ENCODE assay signal across 19 cellular contexts in the genomic region with DNA sequence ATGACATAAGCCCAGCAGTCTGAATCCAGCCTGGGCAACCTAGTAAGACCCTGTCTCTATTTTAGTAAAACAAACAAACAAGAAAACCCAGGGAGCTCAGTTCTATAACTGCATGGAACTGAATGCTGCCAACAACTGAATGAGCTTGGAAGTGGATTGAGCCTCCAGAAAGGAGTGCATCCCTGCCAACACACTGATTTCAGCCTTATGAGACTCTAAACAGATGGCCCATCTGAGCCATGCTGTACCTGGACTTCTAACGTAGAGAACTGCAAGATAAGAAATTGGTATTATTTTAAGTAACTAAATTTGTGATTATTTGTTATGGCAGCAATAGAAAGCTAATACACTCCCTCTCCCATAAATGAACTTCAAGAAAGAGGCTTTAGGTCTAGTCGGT.
A peak's percentile ranks its signal among the peaks of the same experiment; 100 is the strongest.
DNase-seq lines count a peak whose midpoint lies in the region; ATAC-seq, FAIRE-seq and TF ChIP-seq lines count a peak whose summit lies in the region.
"Had no signal": no experiment of that assay in that cellular context is flagged by ENCODE, and none has a peak within 500 bp of the region (broad histone marks: within the 10 kb centered on the region; RNA-seq: fewer than 3 reads in every experiment).

No MANE protein-coding gene starts in this region.

- no peaks in the 10 kb centered on the region for H3K79me2 ChIP-seq in HepG2 (ENCODE audit: insufficient read depth, low read length)

- CTCF ChIA-PET in HepG2 (lab: Yijun Ruan, JAX; ENCODE audit: low intra/inter-chr PET ratio, low total read pairs): no interaction called here

- H3K36me3 ChIP-seq in HepG2 (replicated peaks in 1 of 2; ENCODE audit: control insufficient read depth in 1 of 2, insufficient read depth in 2 of 2, low read length in 2 of 2) (no peaks in the 10 kb centered on the region), mucosa of descending colon (ENCODE audit: low read depth) (no peaks in the 10 kb centered on the region)
- H3K36me3 ChIP-seq: BE2C had no signal

- no peak for ATAC-seq in HepG2
- ATAC-seq in stimulated activated memory B cell treated with anti-CD40 and anti-IgM and Interleukin-4, amounts not matched to agents 10 μg/mL and 1 μg/mL and 100 μg/mL, for 72 hours: no peak
- ATAC-seq in mucosa of descending colon: no peak

- no peak overlapping the region for H2AFZ ChIP-seq in HepG2 (ENCODE audit: low read length)
- H2AFZ ChIP-seq: GM23248 had no signal

- BruUV-seq in HepG2 (replicated peaks; lab: Mats Ljungman, UMichigan): no TSS peak

- H4K20me1 ChIP-seq in HepG2 (ENCODE audit: insufficient read depth, low read length): no peaks in the 10 kb centered on the region

- H3K9ac ChIP-seq in HepG2 (ENCODE audit: insufficient read depth, low read depth, low read length): no peak overlapping the region
- H3K9ac ChIP-seq: GM23248 had no signal

- H3K4me2 ChIP-seq in HepG2 (ENCODE audit: low read depth, low read length): no peak overlapping the region

- no peak for TF ChIP-seq RAD21 in HepG2 (CRISPR knock-in tag; IDR thresholded peaks at IDR 0.05)

- no peak overlapping the region for H3K27ac ChIP-seq in HepG2 (ENCODE audit: extremely low read length, insufficient read depth, low read length)
- H3K27ac ChIP-seq: GM23248 had no signal

- H3K4me1 ChIP-seq in HepG2 (ENCODE audit: insufficient read depth, low read length) (peaks cover 23% of the 10 kb centered on the region), mucosa of descending colon (ENCODE audit: low read depth) (no peaks in the 10 kb centered on the region)
- H3K4me1 ChIP-seq: BE2C had no signal

- H3K36me3 Mint-ChIP-seq in nephron (ENCODE audit: low read depth): no peaks in the 10 kb centered on the region
- no peaks in the 10 kb centered on the region for H3K36me3 Mint-ChIP-seq in stimulated activated memory B cell treated with anti-CD40 and anti-IgM and Interleukin-4, amounts not matched to agents 10 μg/mL and 1 μg/mL and 100 μg/mL, for 72 hours
- H3K36me3 Mint-ChIP-seq: CD4-positive, CD25-positive, alpha-beta regulatory T cell; CD8-positive, alpha-beta memory T cell had no signal

- H3K27me3 ChIP-seq in HepG2 (ENCODE audit: control insufficient read depth in 1 of 2, insufficient read depth in 2 of 2, low read length in 2 of 2): peaks cover 1 to 11% of the 10 kb centered on the region in 2 experiments; a peak in 2 of 5 replicates

- FAIRE-seq in HepG2 (lab: Jason Lieb, UNC): no peak
- FAIRE-seq: A204.1, GM12892, GM18507, H54 had no signal

- H3K9me3 Mint-ChIP-seq in nephron: peaks cover 7% of the 10 kb centered on the region
- H3K9me3 Mint-ChIP-seq in stimulated activated memory B cell treated with anti-CD40 and anti-IgM and Interleukin-4, amounts not matched to agents 10 μg/mL and 1 μg/mL and 100 μg/mL, for 72 hours: no peaks in the 10 kb centered on the region
- H3K9me3 Mint-ChIP-seq: CD8-positive, alpha-beta memory T cell had no signal

- in situ Hi-C loops in HepG2 (cut with HindIII; ENCODE audit: extremely low pct_ligation_motif_present, low pct_unique_long_range_greater_than_20kb): no loop called here

- H3K4me3 ChIP-seq in HepG2 (replicated peaks in 1 of 3; ENCODE audit: insufficient read depth in 1 of 3, low read depth in 2 of 3, low read length in 3 of 3) (no peak overlapping the region), mucosa of descending colon (no peak overlapping the region)
- H3K4me3 ChIP-seq: GM23248 had no signal

- peaks cover 51% of the 10 kb centered on the region for H3K4me1 Mint-ChIP-seq in nephron
- peaks cover 1% of the 10 kb centered on the region for H3K4me1 Mint-ChIP-seq in stimulated activated memory B cell treated with anti-CD40 and anti-IgM and Interleukin-4, amounts not matched to agents 10 μg/mL and 1 μg/mL and 100 μg/mL, for 72 hours
- H3K4me1 Mint-ChIP-seq: CD4-positive, CD25-positive, alpha-beta regulatory T cell; CD8-positive, alpha-beta memory T cell had no signal

- H3K9me3 ChIP-seq in HepG2 (ENCODE audit: low read length): no peaks in the 10 kb centered on the region
- H3K9me3 ChIP-seq in mucosa of descending colon: no peaks in the 10 kb centered on the region
- H3K9me3 ChIP-seq: BE2C had no signal

- TF ChIP-seq POLR2A in HepG2 (IDR thresholded peaks at IDR 0.05; ENCODE audit: insufficient read depth in 1 of 2, low read depth in 2 of 2, low read length in 2 of 2): no peak

- TF ChIP-seq EP300 in HepG2 (IDR thresholded peaks at IDR 0.05; ENCODE audit: low read depth in 2 of 2, low read length in 2 of 2) (no peak), HepG2 (CRISPR knock-in tag; IDR thresholded peaks at IDR 0.05; ENCODE audit: borderline replicate concordance) (no peak)

- intact Hi-C loops in HepG2 (cut with micrococcal nuclease; ENCODE audit: unreplicated experiment): no loop called here
- intact Hi-C loops in mucosa of descending colon (cut with DNase I, micrococcal nuclease): no loop called here

- POLR2A ChIA-PET in HepG2 (lab: Yijun Ruan, JAX): no interaction called here

- DNase-seq in NCI-H446 (lab: John Stamatoyannopoulos, UW) (peak; percentile 56 to 90), cerebellar cortex (ENCODE audit: low spot score) (peak; percentile 85), HepG2 (ENCODE audit: low spot score) (no peak), mucosa of descending colon (no peak)
- DNase-seq: ACHN; BE2C; CD4-positive, CD25-positive, alpha-beta regulatory T cell; CD8-positive, alpha-beta memory T cell; COR-L47; DMS 273 treated with DMSO at 0.1 percent for 48 hours; GDM1; GM23248; HCEC 1CT had no signal

- no peak for TF ChIP-seq CTCF in nephron (IDR thresholded peaks at IDR 0.05; ENCODE audit: unreplicated experiment in 3 of 3)
- no peak for TF ChIP-seq CTCF in HepG2 (CRISPR knock-in tag; IDR thresholded peaks at IDR 0.05)
- no peak for TF ChIP-seq CTCF in mucosa of descending colon (IDR thresholded peaks at IDR 0.05)

- WGBS in HepG2 (ENCODE audit: low lambda C conversion rate): 63% methylated on average over 2 of the region's 2 CpGs

- H3K4me3 Mint-ChIP-seq in nephron: no peak overlapping the region
- H3K4me3 Mint-ChIP-seq in stimulated activated memory B cell treated with anti-CD40 and anti-IgM and Interleukin-4, amounts not matched to agents 10 μg/mL and 1 μg/mL and 100 μg/mL, for 72 hours: no peak overlapping the region
- H3K4me3 Mint-ChIP-seq: CD4-positive, CD25-positive, alpha-beta regulatory T cell; CD8-positive, alpha-beta memory T cell had no signal

- H3K27me3 Mint-ChIP-seq in nephron (ENCODE audit: low read depth): no peaks in the 10 kb centered on the region
- H3K27me3 Mint-ChIP-seq in stimulated activated memory B cell treated with anti-CD40 and anti-IgM and Interleukin-4, amounts not matched to agents 10 μg/mL and 1 μg/mL and 100 μg/mL, for 72 hours: peaks cover 27% of the 10 kb centered on the region

- H3K27ac Mint-ChIP-seq in nephron: peak overlapping the region in 2 of 3 experiments; percentile 55 to 98
- no peak overlapping the region for H3K27ac Mint-ChIP-seq in stimulated activated memory B cell treated with anti-CD40 and anti-IgM and Interleukin-4, amounts not matched to agents 10 μg/mL and 1 μg/mL and 100 μg/mL, for 72 hours
- H3K27ac Mint-ChIP-seq: CD4-positive, CD25-positive, alpha-beta regulatory T cell; CD8-positive, alpha-beta memory T cell had no signal

TF ChIP-seq in HepG2, 621 proteins besides CTCF, POLR2A, EP300 and RAD21:
- TF ChIP-seq RNF2 (conservative IDR thresholded peaks at IDR 0.05; ENCODE audit: low read depth): no peak
- no peak for TF ChIP-seq TEAD3 (CRISPR knock-in tag; optimal IDR thresholded peaks at IDR 0.05; ENCODE audit: borderline replicate concordance)
- TF ChIP-seq MBNL3 (CRISPR knock-in tag; conservative IDR thresholded peaks at IDR 0.05): no peak
- TF ChIP-seq, protein P1, sequence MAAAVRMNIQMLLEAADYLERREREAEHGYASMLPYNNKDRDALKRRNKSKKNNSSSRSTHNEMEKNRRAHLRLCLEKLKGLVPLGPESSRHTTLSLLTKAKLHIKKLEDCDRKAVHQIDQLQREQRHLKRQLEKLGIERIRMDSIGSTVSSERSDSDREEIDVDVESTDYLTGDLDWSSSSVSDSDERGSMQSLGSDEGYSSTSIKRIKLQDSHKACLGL (CRISPR knock-in tag; IDR thresholded peaks at IDR 0.05): no peak
- TF ChIP-seq ZFP62 (CRISPR knock-in tag; IDR thresholded peaks at IDR 0.05): no peak
- no peak for TF ChIP-seq SAP130 (CRISPR knock-in tag; IDR thresholded peaks at IDR 0.05; ENCODE audit: low read depth)
- no peak for TF ChIP-seq ZFYVE20 (CRISPR knock-in tag; IDR thresholded peaks at IDR 0.05; ENCODE audit: borderline replicate concordance, low read depth)
- TF ChIP-seq ZKSCAN5 (CRISPR knock-in tag; IDR thresholded peaks at IDR 0.05): no peak
- TF ChIP-seq ZNF550 (CRISPR knock-in tag; IDR thresholded peaks at IDR 0.05; ENCODE audit: borderline replicate concordance): no peak
- TF ChIP-seq, protein P2, sequence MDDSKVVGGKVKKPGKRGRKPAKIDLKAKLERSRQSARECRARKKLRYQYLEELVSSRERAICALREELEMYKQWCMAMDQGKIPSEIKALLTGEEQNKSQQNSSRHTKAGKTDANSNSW (CRISPR knock-in tag; IDR thresholded peaks at IDR 0.05; ENCODE audit: borderline replicate concordance): no peak
- TF ChIP-seq ZNF264 (CRISPR knock-in tag; IDR thresholded peaks at IDR 0.05): no peak
- no peak for TF ChIP-seq DMAP1 (CRISPR knock-in tag; IDR thresholded peaks at IDR 0.05)
- TF ChIP-seq ZNF709 (CRISPR knock-in tag; IDR thresholded peaks at IDR 0.05): no peak
- no peak for TF ChIP-seq THAP11 (CRISPR knock-in tag; IDR thresholded peaks at IDR 0.05)
- no peak for TF ChIP-seq YEATS4 (CRISPR knock-in tag; IDR thresholded peaks at IDR 0.05; ENCODE audit: borderline replicate concordance)
- TF ChIP-seq, protein P3, sequence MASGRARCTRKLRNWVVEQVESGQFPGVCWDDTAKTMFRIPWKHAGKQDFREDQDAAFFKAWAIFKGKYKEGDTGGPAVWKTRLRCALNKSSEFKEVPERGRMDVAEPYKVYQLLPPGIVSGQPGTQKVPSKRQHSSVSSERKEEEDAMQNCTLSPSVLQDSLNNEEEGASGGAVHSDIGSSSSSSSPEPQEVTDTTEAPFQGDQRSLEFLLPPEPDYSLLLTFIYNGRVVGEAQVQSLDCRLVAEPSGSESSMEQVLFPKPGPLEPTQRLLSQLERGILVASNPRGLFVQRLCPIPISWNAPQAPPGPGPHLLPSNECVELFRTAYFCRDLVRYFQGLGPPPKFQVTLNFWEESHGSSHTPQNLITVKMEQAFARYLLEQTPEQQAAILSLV (CRISPR knock-in tag; IDR thresholded peaks at IDR 0.05; ENCODE audit: borderline replicate concordance): no peak
- no peak for TF ChIP-seq EEA1 (CRISPR knock-in tag; IDR thresholded peaks at IDR 0.05; ENCODE audit: borderline replicate concordance)
- TF ChIP-seq PHF21A (CRISPR knock-in tag; IDR thresholded peaks at IDR 0.05): no peak
- no peak for TF ChIP-seq CEBPB (IDR thresholded peaks at IDR 0.05; ENCODE audit: borderline replicate concordance, low read depth, low read length)

Comparison
In these comparisons a context has a peak if more than half of its experiments do, and no peak if none do; other contexts are left out.
1. DNase-seq: peak in NCI-H446 (2 of 2) and cerebellar cortex (single experiment); none in HepG2 (single experiment) and mucosa of descending colon (0 of 3).